1 cellular context compared by ENCODE assay signal in genomic region chr10:75950307-75950706, GRCh38.
A peak's percentile ranks its signal among the peaks of the same experiment; 100 is the strongest.
TF ChIP-seq lines count a peak whose summit lies in the region.

No MANE protein-coding gene starts in this region.

TF ChIP-seq in HepG2, 621 proteins besides CTCF, POLR2A, EP300 and RAD21 (continued from another document):
- TF ChIP-seq, protein P1, sequence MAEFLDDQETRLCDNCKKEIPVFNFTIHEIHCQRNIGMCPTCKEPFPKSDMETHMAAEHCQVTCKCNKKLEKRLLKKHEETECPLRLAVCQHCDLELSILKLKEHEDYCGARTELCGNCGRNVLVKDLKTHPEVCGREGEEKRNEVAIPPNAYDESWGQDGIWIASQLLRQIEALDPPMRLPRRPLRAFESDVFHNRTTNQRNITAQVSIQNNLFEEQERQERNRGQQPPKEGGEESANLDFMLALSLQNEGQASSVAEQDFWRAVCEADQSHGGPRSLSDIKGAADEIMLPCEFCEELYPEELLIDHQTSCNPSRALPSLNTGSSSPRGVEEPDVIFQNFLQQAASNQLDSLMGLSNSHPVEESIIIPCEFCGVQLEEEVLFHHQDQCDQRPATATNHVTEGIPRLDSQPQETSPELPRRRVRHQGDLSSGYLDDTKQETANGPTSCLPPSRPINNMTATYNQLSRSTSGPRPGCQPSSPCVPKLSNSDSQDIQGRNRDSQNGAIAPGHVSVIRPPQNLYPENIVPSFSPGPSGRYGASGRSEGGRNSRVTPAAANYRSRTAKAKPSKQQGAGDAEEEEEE (CRISPR knock-in tag; IDR thresholded peaks at IDR 0.05; ENCODE audit: borderline replicate concordance), result no peak
- peak; percentile 55 for TF ChIP-seq MAFG (CRISPR knock-in tag; IDR thresholded peaks at IDR 0.05)
- no peak for TF ChIP-seq ZNF362 (CRISPR knock-in tag; IDR thresholded peaks at IDR 0.05; ENCODE audit: borderline replicate concordance)
- no peak for TF ChIP-seq ZNF616 (CRISPR knock-in tag; IDR thresholded peaks at IDR 0.05; ENCODE audit: low read depth)
- no peak for TF ChIP-seq ZNF513 (CRISPR knock-in tag; conservative IDR thresholded peaks at IDR 0.05)
- TF ChIP-seq MAFF (IDR thresholded peaks at IDR 0.05; ENCODE audit: low read depth, low read length), result peak; percentile 89
- no peak for TF ChIP-seq ZNF720 (CRISPR knock-in tag; IDR thresholded peaks at IDR 0.05)
- peak; percentile 41; the same call in 1 of the 2 replicates for TF ChIP-seq ZNF644 (CRISPR knock-in tag; IDR thresholded peaks at IDR 0.05; ENCODE audit: low read depth)
- TF ChIP-seq NR2F2 (IDR thresholded peaks at IDR 0.05; ENCODE audit: borderline replicate concordance, low read depth), result no peak
- no peak for TF ChIP-seq ZNF768 (CRISPR knock-in tag; IDR thresholded peaks at IDR 0.05)
- TF ChIP-seq ZNF883 (CRISPR knock-in tag; IDR thresholded peaks at IDR 0.05; ENCODE audit: not compliant biosample characterization), result no peak
- 0 out of 2 replicates have a peak, but pooled peaks have one; percentile 2 for TF ChIP-seq MAX (IDR thresholded peaks at IDR 0.05)
- 0 out of 2 replicates have a peak, but pooled peaks have one; percentile 17 for TF ChIP-seq PAXIP1 (CRISPR knock-in tag; conservative IDR thresholded peaks at IDR 0.05)
- TF ChIP-seq MAFK (conservative IDR thresholded peaks at IDR 0.05 in 1 of 2, IDR thresholded peaks at IDR 0.05 in 1 of 2; ENCODE audit: low read length in 2 of 2), result peak; percentile 90
- TF ChIP-seq THRA (CRISPR knock-in tag; IDR thresholded peaks at IDR 0.05; ENCODE audit: borderline replicate concordance), result no peak
- no peak for TF ChIP-seq DPF2 (CRISPR knock-in tag; IDR thresholded peaks at IDR 0.05; ENCODE audit: borderline replicate concordance, low read depth)
- no peak for TF ChIP-seq CEBPG (CRISPR knock-in tag; IDR thresholded peaks at IDR 0.05)
- no peak for TF ChIP-seq ZNF7 (CRISPR knock-in tag; IDR thresholded peaks at IDR 0.05)
- TF ChIP-seq ZMYM3 (CRISPR knock-in tag; IDR thresholded peaks at IDR 0.05), result no peak
- TF ChIP-seq, protein P2, sequence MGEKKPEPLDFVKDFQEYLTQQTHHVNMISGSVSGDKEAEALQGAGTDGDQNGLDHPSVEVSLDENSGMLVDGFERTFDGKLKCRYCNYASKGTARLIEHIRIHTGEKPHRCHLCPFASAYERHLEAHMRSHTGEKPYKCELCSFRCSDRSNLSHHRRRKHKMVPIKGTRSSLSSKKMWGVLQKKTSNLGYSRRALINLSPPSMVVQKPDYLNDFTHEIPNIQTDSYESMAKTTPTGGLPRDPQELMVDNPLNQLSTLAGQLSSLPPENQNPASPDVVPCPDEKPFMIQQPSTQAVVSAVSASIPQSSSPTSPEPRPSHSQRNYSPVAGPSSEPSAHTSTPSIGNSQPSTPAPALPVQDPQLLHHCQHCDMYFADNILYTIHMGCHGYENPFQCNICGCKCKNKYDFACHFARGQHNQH (CRISPR knock-in tag; IDR thresholded peaks at IDR 0.05), result no peak
- TF ChIP-seq ZNF781 (CRISPR knock-in tag; IDR thresholded peaks at IDR 0.05; ENCODE audit: borderline replicate concordance, not compliant biosample characterization), result no peak
- no peak for TF ChIP-seq ARID2 (CRISPR knock-in tag; IDR thresholded peaks at IDR 0.05; ENCODE audit: borderline replicate concordance)
- no peak for TF ChIP-seq SMAD1 (CRISPR knock-in tag; IDR thresholded peaks at IDR 0.05; ENCODE audit: borderline replicate concordance, low read depth)
- TF ChIP-seq, protein P3, sequence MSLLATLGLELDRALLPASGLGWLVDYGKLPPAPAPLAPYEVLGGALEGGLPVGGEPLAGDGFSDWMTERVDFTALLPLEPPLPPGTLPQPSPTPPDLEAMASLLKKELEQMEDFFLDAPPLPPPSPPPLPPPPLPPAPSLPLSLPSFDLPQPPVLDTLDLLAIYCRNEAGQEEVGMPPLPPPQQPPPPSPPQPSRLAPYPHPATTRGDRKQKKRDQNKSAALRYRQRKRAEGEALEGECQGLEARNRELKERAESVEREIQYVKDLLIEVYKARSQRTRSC (CRISPR knock-in tag; IDR thresholded peaks at IDR 0.05; ENCODE audit: low read depth), result no peak
- 0 out of 2 replicates have a peak, but pooled peaks have one; percentile 35 for TF ChIP-seq TCF7 (IDR thresholded peaks at IDR 0.05; ENCODE audit: low read depth)
- no peak for TF ChIP-seq ZFP82 (CRISPR knock-in tag; IDR thresholded peaks at IDR 0.05; ENCODE audit: borderline replicate concordance)
- TF ChIP-seq ZSCAN25 (CRISPR knock-in tag; IDR thresholded peaks at IDR 0.05), result no peak
- TF ChIP-seq REXO4 (CRISPR knock-in tag; IDR thresholded peaks at IDR 0.05; ENCODE audit: borderline replicate concordance), result no peak
- no peak for TF ChIP-seq FOXP1 (IDR thresholded peaks at IDR 0.05)
- no peak for TF ChIP-seq FOXP1 (CRISPR knock-in tag; IDR thresholded peaks at IDR 0.05)
- TF ChIP-seq STAG1 (CRISPR knock-in tag; IDR thresholded peaks at IDR 0.05), result no peak
- TF ChIP-seq NFIC (IDR thresholded peaks at IDR 0.05; ENCODE audit: low read length), result no peak
- TF ChIP-seq MAF1 (CRISPR knock-in tag; IDR thresholded peaks at IDR 0.05; ENCODE audit: borderline replicate concordance), result no peak
- TF ChIP-seq, protein P4, sequence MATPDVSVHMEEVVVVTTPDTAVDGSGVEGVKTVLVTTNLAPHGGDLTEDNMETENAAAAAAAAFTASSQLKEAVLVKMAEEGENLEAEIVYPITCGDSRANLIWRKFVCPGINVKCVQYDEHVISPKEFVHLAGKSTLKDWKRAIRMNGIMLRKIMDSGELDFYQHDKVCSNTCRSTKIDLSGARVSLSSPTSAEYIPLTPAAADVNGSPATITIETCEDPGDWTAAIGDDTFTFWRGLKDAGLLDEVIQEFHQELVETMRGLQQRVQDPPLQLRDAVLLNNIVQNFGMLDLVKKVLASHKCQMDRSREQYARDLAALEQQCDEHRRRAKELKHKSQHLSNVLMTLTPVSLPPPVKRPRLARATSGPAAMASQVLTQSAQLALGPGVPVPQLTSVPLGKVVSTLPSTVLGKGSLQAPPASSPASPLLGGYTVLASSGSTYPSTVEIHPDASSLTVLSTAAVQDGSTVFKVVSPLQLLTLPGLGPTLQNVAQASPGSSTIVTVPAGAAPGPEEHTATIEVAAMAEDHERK (CRISPR knock-in tag; IDR thresholded peaks at IDR 0.05; ENCODE audit: low read depth), result no peak
- TF ChIP-seq SKIL (CRISPR knock-in tag; IDR thresholded peaks at IDR 0.05; ENCODE audit: borderline replicate concordance), result peak; percentile 61
- no peak for TF ChIP-seq FOXA1 (IDR thresholded peaks at IDR 0.05)
- TF ChIP-seq FOXA1 (CRISPR knock-in tag; IDR thresholded peaks at IDR 0.05), result 0 out of 2 replicates have a peak, but pooled peaks have one; percentile 17
- no peak for TF ChIP-seq THYN1 (CRISPR knock-in tag; IDR thresholded peaks at IDR 0.05; ENCODE audit: borderline replicate concordance, low read depth)
- no peak for TF ChIP-seq KLF11 (CRISPR knock-in tag; IDR thresholded peaks at IDR 0.05)
- TF ChIP-seq CCAR2 (optimal IDR thresholded peaks at IDR 0.05; ENCODE audit: low read depth, low read length), result no peak
